In the genomic region with DNA sequence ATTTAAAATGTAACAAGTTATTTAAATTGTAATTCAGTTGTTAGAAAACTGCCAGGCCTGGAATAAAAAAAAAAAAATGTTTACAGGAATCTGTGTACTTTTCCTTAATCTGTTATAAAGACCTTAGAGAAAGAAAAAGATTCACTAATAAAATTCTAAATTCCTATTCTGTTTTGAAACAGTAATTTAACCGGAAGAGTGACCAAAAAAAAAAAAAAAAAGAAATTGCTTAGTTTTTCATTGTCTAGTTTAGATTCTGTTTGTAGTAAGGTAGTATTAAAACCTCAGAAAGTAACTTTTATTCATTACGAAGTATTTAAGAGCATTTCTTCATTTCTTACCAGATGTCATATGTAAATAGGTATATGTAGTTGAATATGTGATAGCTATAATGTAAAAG, we compare ENCODE assay signal across 1 cellular context.
TF ChIP-seq lines count a peak whose summit lies in the region.

No MANE protein-coding gene starts in this region.

TF ChIP-seq in GM23338, 12 proteins besides CTCF, POLR2A, EP300 and RAD21 (continued from another document):
- TF ChIP-seq, protein P1, sequence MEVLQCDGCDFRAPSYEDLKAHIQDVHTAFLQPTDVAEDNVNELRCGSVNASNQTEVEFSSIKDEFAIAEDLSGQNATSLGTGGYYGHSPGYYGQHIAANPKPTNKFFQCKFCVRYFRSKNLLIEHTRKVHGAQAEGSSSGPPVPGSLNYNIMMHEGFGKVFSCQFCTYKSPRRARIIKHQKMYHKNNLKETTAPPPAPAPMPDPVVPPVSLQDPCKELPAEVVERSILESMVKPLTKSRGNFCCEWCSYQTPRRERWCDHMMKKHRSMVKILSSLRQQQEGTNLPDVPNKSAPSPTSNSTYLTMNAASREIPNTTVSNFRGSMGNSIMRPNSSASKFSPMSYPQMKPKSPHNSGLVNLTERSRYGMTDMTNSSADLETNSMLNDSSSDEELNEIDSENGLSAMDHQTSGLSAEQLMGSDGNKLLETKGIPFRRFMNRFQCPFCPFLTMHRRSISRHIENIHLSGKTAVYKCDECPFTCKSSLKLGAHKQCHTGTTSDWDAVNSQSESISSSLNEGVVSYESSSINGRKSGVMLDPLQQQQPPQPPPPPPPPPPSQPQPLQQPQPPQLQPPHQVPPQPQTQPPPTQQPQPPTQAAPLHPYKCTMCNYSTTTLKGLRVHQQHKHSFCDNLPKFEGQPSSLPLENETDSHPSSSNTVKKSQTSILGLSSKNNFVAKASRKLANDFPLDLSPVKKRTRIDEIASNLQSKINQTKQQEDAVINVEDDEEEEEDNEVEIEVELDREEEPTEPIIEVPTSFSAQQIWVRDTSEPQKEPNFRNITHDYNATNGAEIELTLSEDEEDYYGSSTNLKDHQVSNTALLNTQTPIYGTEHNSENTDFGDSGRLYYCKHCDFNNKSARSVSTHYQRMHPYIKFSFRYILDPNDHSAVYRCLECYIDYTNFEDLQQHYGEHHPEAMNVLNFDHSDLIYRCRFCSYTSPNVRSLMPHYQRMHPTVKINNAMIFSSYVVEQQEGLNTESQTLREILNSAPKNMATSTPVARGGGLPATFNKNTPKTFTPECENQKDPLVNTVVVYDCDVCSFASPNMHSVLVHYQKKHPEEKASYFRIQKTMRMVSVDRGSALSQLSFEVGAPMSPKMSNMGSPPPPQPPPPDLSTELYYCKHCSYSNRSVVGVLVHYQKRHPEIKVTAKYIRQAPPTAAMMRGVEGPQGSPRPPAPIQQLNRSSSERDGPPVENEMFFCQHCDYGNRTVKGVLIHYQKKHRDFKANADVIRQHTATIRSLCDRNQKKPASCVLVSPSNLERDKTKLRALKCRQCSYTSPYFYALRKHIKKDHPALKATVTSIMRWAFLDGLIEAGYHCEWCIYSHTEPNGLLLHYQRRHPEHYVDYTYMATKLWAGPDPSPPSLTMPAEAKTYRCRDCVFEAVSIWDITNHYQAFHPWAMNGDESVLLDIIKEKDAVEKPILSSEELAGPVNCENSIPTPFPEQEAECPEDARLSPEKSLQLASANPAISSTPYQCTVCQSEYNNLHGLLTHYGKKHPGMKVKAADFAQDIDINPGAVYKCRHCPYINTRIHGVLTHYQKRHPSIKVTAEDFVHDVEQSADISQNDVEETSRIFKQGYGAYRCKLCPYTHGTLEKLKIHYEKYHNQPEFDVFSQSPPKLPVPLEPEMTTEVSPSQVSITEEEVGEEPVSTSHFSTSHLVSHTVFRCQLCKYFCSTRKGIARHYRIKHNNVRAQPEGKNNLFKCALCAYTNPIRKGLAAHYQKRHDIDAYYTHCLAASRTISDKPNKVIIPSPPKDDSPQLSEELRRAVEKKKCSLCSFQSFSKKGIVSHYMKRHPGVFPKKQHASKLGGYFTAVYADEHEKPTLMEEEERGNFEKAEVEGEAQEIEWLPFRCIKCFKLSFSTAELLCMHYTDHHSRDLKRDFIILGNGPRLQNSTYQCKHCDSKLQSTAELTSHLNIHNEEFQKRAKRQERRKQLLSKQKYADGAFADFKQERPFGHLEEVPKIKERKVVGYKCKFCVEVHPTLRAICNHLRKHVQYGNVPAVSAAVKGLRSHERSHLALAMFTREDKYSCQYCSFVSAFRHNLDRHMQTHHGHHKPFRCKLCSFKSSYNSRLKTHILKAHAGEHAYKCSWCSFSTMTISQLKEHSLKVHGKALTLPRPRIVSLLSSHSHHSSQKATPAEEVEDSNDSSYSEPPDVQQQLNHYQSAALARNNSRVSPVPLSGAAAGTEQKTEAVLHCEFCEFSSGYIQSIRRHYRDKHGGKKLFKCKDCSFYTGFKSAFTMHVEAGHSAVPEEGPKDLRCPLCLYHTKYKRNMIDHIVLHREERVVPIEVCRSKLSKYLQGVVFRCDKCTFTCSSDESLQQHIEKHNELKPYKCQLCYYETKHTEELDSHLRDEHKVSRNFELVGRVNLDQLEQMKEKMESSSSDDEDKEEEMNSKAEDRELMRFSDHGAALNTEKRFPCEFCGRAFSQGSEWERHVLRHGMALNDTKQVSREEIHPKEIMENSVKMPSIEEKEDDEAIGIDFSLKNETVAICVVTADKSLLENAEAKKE (CRISPR knock-in tag; IDR thresholded peaks at IDR 0.05) = no peak
- no peak for TF ChIP-seq ZNF114 (CRISPR knock-in tag; IDR thresholded peaks at IDR 0.05)
- no peak for TF ChIP-seq EZH2 (IDR thresholded peaks at IDR 0.05; ENCODE audit: low read depth, unreplicated experiment)
- TF ChIP-seq CREB1 (CRISPR knock-in tag; IDR thresholded peaks at IDR 0.05; ENCODE audit: low read depth) = no peak
- TF ChIP-seq STAT1 (IDR thresholded peaks at IDR 0.05; ENCODE audit: unreplicated experiment) = no peak
